13 cellular contexts compared by ENCODE assay signal in the genomic region with DNA sequence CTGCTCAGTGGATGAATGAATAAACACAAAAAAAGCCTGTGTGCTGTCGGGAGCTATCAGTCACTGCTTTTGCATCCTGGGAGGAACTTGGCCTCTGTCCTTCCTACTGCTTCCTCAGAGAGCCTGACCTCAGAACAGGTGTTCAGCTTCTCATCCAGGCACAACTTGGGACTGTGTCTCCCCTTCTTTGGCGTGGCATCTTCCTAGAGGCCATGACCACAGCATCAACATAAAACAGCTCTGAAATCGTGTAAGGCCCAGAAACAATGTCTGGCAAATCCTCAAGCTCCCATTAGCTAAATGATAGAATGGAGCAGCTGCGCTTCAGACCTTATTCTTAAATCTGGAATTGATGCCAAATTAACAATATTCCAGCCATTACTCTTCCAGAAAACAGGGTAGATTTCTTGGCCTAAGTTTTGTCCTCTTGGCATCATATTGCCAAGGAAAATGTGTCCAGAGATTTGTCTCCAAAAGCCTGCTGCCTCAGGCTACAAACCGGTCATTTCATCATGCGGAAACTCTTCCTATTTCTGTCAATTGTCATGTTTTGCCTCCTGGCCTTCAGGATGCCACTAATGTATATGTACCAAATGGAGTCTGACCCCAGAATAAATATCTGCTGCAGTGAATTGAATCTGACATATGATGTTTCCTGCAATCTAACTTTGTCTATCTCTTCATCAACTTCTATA. TPM values are rescaled to one million over a fixed set of nuclear protein-coding genes. Genes with fewer than 3 reads are reported as not detected.
DNase-seq lines count a peak whose midpoint lies in the region; ATAC-seq and TF ChIP-seq lines count a peak whose summit lies in the region.
"Had no signal": no experiment of that assay in that cellular context is flagged by ENCODE, and none has a peak within 500 bp of the region (broad histone marks: within the 10 kb centered on the region; RNA-seq: fewer than 3 reads in every experiment).

No MANE protein-coding gene starts in this region.

- H3K9me3 ChIP-seq in mesenchymal stem cell (ENCODE audit: control insufficient read depth, low read length) (no peaks in the 10 kb centered on the region), sigmoid colon (no peaks in the 10 kb centered on the region)
- H3K9me3 ChIP-seq: gastrocnemius medialis had no signal

- no peak for TF ChIP-seq POLR2A in sigmoid colon (IDR thresholded peaks at IDR 0.05)

- peak overlapping the region; percentile 98 to 100 for H2BK12ac ChIP-seq in mesenchymal stem cell (ENCODE audit: low read length in 2 of 2)

- H3K27me3 ChIP-seq in brain microvascular endothelial cell (replicated peaks) (no peaks in the 10 kb centered on the region), mesenchymal stem cell (ENCODE audit: control insufficient read depth in 1 of 2, insufficient read depth in 1 of 2, low read length in 2 of 2) (no peaks in the 10 kb centered on the region), sigmoid colon (no peaks in the 10 kb centered on the region)
- H3K27me3 ChIP-seq: gastrocnemius medialis had no signal

- H3K4me1 ChIP-seq in mesenchymal stem cell (ENCODE audit: control insufficient read depth, insufficient read depth, low read depth, low read length) (peaks cover 11% of the 10 kb centered on the region), sigmoid colon (peaks cover 0 to 29% (median 15%) of the 10 kb centered on the region in 4 donors)
- H3K4me1 ChIP-seq: gastrocnemius medialis had no signal

- intact Hi-C loops in sigmoid colon (cut with DNase I), result no loop called here

- H2BK120ac ChIP-seq in mesenchymal stem cell (ENCODE audit: low read depth, low read length), result peak overlapping the region; percentile 83

- peak overlapping the region in 1 of 2 experiments; percentile 96 for H3K14ac ChIP-seq in mesenchymal stem cell (ENCODE audit: low read length in 2 of 2)

- H2BK15ac ChIP-seq in mesenchymal stem cell (ENCODE audit: low read depth, poor library complexity, severe bottlenecking), result no peak overlapping the region

- TF ChIP-seq EP300 in sigmoid colon (IDR thresholded peaks at IDR 0.05), result no peak

- no peaks in the 10 kb centered on the region for H3K79me1 ChIP-seq in mesenchymal stem cell (replicated peaks; ENCODE audit: low read length, poor library complexity, severe bottlenecking)

- peak; percentile 46 for DNase-seq in NCI-H1105 treated with DMSO at 0.1 percent for 48 hours (lab: John Stamatoyannopoulos, UW)
- no peak for DNase-seq in brain microvascular endothelial cell
- no peak for DNase-seq in mesenchymal stem cell
- no peak for DNase-seq in stimulated activated naive CD8-positive, alpha-beta T cell treated with anti-CD3 and anti-CD28 coated beads, Interleukin-15, amount 100 ng/mL, for 72 hours
- DNase-seq in sigmoid colon, result no peak
- no peak for DNase-seq in NCI-H345 (lab: John Stamatoyannopoulos, UW)
- no peak for DNase-seq in GF-D8 (lab: John Stamatoyannopoulos, UW)
- DNase-seq: gastrocnemius medialis; naive thymus-derived CD8-positive, alpha-beta T cell; NCI-H774; small intestine had no signal

- peak overlapping the region; percentile 96 for H4K91ac ChIP-seq in mesenchymal stem cell (ENCODE audit: low read length)

- H3K4ac ChIP-seq in mesenchymal stem cell (ENCODE audit: low read depth in 1 of 2, low read length in 2 of 2), result peak overlapping the region; percentile 16 to 100

- peak overlapping the region; percentile 93 to 99 for H3K18ac ChIP-seq in mesenchymal stem cell (ENCODE audit: low read depth in 1 of 2, low read length in 2 of 2)

- peaks cover 6% of the 10 kb centered on the region for H3K27me3 Mint-ChIP-seq in stimulated activated naive CD8-positive, alpha-beta T cell treated with anti-CD3 and anti-CD28 coated beads, Interleukin-15, amount 100 ng/mL, for 72 hours
- H3K27me3 Mint-ChIP-seq: dendritic cell treated with granulocyte-macrophage colony-stimulating factor and Interleukin-4, amounts not matched to agents 40 ng/mL and 50 ng/mL, for 4 days; naive thymus-derived CD8-positive, alpha-beta T cell had no signal

- H3K36me3 ChIP-seq in brain microvascular endothelial cell (replicated peaks) (no peaks in the 10 kb centered on the region), mesenchymal stem cell (ENCODE audit: control insufficient read depth in 1 of 2, insufficient read depth in 2 of 2, low read depth in 1 of 2, low read length in 2 of 2) (peaks cover 0 to 4% of the 10 kb centered on the region in 2 experiments), sigmoid colon (no peaks in the 10 kb centered on the region)
- H3K36me3 ChIP-seq: gastrocnemius medialis had no signal

- peak overlapping the region; percentile 14 for H2AFZ ChIP-seq in mesenchymal stem cell (ENCODE audit: low read depth, low read length)

- H3K27ac ChIP-seq in brain microvascular endothelial cell (peak overlapping the region; percentile 97), mesenchymal stem cell (ENCODE audit: low read length, poor library complexity, severe bottlenecking) (peak overlapping the region; percentile 99), sigmoid colon (peak overlapping the region in 2 of 4 donors; percentile 19 to 26)
- H3K27ac ChIP-seq: gastrocnemius medialis had no signal

- H3K4me2 ChIP-seq in mesenchymal stem cell (ENCODE audit: low read length, poor library complexity, severe bottlenecking), result no peak overlapping the region

- in situ Hi-C loops in brain microvascular endothelial cell (cut with HindIII; ENCODE audit: low pct_ligation_motif_present, low sequenced_read_pairs), result no loop called here

- no peak overlapping the region for H2BK5ac ChIP-seq in mesenchymal stem cell (ENCODE audit: low read depth, low read length, poor library complexity, severe bottlenecking)

- H3K4me3 ChIP-seq in brain microvascular endothelial cell (ENCODE audit: low read depth, low read length) (no peak overlapping the region), mesenchymal stem cell (ENCODE audit: insufficient read depth in 1 of 2, low read depth in 1 of 2, low read length in 2 of 2) (peak overlapping the region in 1 of 2 experiments; percentile 40), sigmoid colon (no peak overlapping the region)
- H3K4me3 ChIP-seq: gastrocnemius medialis had no signal

- H3K4me1 Mint-ChIP-seq in stimulated activated naive CD8-positive, alpha-beta T cell treated with anti-CD3 and anti-CD28 coated beads, Interleukin-15, amount 100 ng/mL, for 72 hours, result no peaks in the 10 kb centered on the region
- H3K4me1 Mint-ChIP-seq: naive thymus-derived CD8-positive, alpha-beta T cell had no signal

- H3K4me3 Mint-ChIP-seq in stimulated activated naive CD8-positive, alpha-beta T cell treated with anti-CD3 and anti-CD28 coated beads, Interleukin-15, amount 100 ng/mL, for 72 hours, result no peak overlapping the region
- H3K4me3 Mint-ChIP-seq: activated naive CD8-positive, alpha-beta T cell; dendritic cell treated with granulocyte-macrophage colony-stimulating factor and Interleukin-4, amounts not matched to agents 40 ng/mL and 50 ng/mL, for 4 days; naive thymus-derived CD8-positive, alpha-beta T cell had no signal

- no peak for ATAC-seq in stimulated activated naive CD8-positive, alpha-beta T cell treated with anti-CD3 and anti-CD28 coated beads, Interleukin-15, amount 100 ng/mL, for 72 hours
- ATAC-seq: gastrocnemius medialis; naive thymus-derived CD8-positive, alpha-beta T cell had no signal

- TF ChIP-seq CTCF in brain microvascular endothelial cell (IDR thresholded peaks at IDR 0.05; ENCODE audit: low read depth, low read length, missing control alignments) (no peak), sigmoid colon (IDR thresholded peaks at IDR 0.05) (no peak)

- H3K9ac ChIP-seq in mesenchymal stem cell (ENCODE audit: low read length), result peak overlapping the region; percentile 91

- H3K27ac Mint-ChIP-seq in stimulated activated naive CD8-positive, alpha-beta T cell treated with anti-CD3 and anti-CD28 coated beads, Interleukin-15, amount 100 ng/mL, for 72 hours, result no peak overlapping the region
- H3K27ac Mint-ChIP-seq: activated naive CD8-positive, alpha-beta T cell; dendritic cell treated with granulocyte-macrophage colony-stimulating factor and Interleukin-4, amounts not matched to agents 40 ng/mL and 50 ng/mL, for 4 days; naive thymus-derived CD8-positive, alpha-beta T cell had no signal

- H3K9me3 Mint-ChIP-seq in stimulated activated naive CD8-positive, alpha-beta T cell treated with anti-CD3 and anti-CD28 coated beads, Interleukin-15, amount 100 ng/mL, for 72 hours, result peaks cover 4 to 7% of the 10 kb centered on the region in 2 donors
- H3K9me3 Mint-ChIP-seq: naive thymus-derived CD8-positive, alpha-beta T cell had no signal

- H4K8ac ChIP-seq in mesenchymal stem cell (ENCODE audit: low read length), result peak overlapping the region; percentile 67

- no peak overlapping the region for H3K23ac ChIP-seq in mesenchymal stem cell (ENCODE audit: low read length in 2 of 2)

- peak overlapping the region; percentile 79 for H2AK5ac ChIP-seq in mesenchymal stem cell (ENCODE audit: low read length, severe bottlenecking)

- 73% methylated on average over 6 of the region's 6 CpGs for WGBS in mesenchymal stem cell
- 57 to 67% methylated on average over 6 of the region's 6 CpGs for WGBS in sigmoid colon, 2 donors

RNA-seq across cellular contexts. Expression of a gene that starts 53.2 kb away (rescaled TPM):
- 122 TPM for polyA plus RNA-seq in mesenchymal stem cell (2013, experiment 1 of 2)
- 127 TPM for polyA plus RNA-seq in mesenchymal stem cell (2013, experiment 2 of 2)
- 1 to 10 TPM in 1 of 4 donors, under 1 TPM in 3; 0.27 to 1.4 (median 0.44) TPM for total RNA-seq in sigmoid colon
- polyA plus RNA-seq in sigmoid colon, result 1 to 10 TPM; 2.5 to 6.0 (median 4.6) TPM
